ENCODE assay signal across 29 cellular contexts in the genomic region with DNA sequence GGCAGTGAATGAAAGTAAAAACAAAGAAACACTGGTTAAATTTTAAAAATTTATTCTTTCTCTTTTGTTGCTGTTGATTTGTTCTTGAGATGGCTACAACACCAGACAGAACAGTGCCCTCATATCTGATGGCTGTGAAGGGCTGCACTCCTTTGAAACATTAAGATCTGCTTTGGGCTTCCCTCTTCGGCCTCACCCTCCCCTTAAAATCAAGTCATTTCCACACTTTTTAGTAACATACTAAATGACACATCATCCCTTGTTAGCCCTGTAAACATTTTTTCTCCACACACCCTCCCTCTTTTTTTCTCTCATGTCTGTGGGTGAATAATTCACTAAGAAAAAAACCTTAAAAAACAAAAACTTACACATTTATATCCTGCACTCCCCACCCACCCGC. TPM values are rescaled to one million over a fixed set of nuclear protein-coding genes. Genes with fewer than 3 reads are reported as not detected.
DNase-seq lines count a peak whose midpoint lies in the region; ATAC-seq, FAIRE-seq and TF ChIP-seq lines count a peak whose summit lies in the region.
"Had no signal": no experiment of that assay in that cellular context is flagged by ENCODE, and none has a peak within 500 bp of the region (broad histone marks: within the 10 kb centered on the region; RNA-seq: fewer than 3 reads in every experiment).

No MANE protein-coding gene starts in this region.

- H3K9me2 ChIP-seq in GM23338 (ENCODE audit: insufficient read depth), result no peaks in the 10 kb centered on the region
- no peaks in the 10 kb centered on the region for H3K9me2 ChIP-seq in OCI-LY7 (ENCODE audit: insufficient read depth, low read length)
- no peaks in the 10 kb centered on the region for H3K9me2 ChIP-seq in hepatocyte (replicated peaks; ENCODE audit: insufficient read depth)

- H4K20me1 ChIP-seq in GM23338 (replicated peaks; ENCODE audit: insufficient read depth) (peaks cover 5% of the 10 kb centered on the region; the same call in 1 of the 2 replicates), OCI-LY7 (ENCODE audit: insufficient read depth, low read length) (no peaks in the 10 kb centered on the region), hepatocyte (ENCODE audit: insufficient read depth, poor library complexity, severe bottlenecking) (no peaks in the 10 kb centered on the region)

- DNase-seq in activated CD4-positive, alpha-beta memory T cell treated with anti-CD3 and anti-CD28 coated beads for 36 hours, result no peak
- no peak for DNase-seq in activated CD4-positive, alpha-beta memory T cell treated with anti-CD3 and anti-CD28 coated beads, Interleukin-2, amount 10 ng/mL, durations not matched to agents 7 days and 5 days
- DNase-seq in GM23338 (ENCODE audit: low spot score), result no peak
- DNase-seq in OCI-LY7 (ENCODE audit: low spot score), result no peak
- no peak for DNase-seq in naive B cell
- no peak for DNase-seq in DMS79 (lab: John Stamatoyannopoulos, UW)
- DNase-seq in pancreas, result no peak
- no peak for DNase-seq in hepatocyte (ENCODE audit: low spot score)
- DNase-seq: 8988T; activated CD4-positive, alpha-beta T cell treated with anti-CD3 and anti-CD28 coated beads, Interleukin-2, amount 10 ng/mL, durations not matched to agents 7 days and 5 days; activated effector memory CD4-positive, alpha-beta T cell treated with anti-CD3 and anti-CD28 coated beads, Interleukin-2, amount 50 U/mL, for 16 hours; activated naive CD8-positive, alpha-beta T cell treated with anti-CD3 and anti-CD28 coated beads, Interleukin-2, amount 10 ng/mL, durations not matched to agents 7 days and 5 days; aorta; effector CD8-positive, alpha-beta T cell; Karpas-422; left colon; mesenchymal stem cell; NCI-H1436 treated with DMSO at 0.1 percent for 48 hours; NCI-H226; NCI-H526 treated with DMSO at 0.1 percent for 48 hours; SIG-M5; stimulated activated naive CD8-positive, alpha-beta T cell treated with anti-CD3 and anti-CD28 coated beads, Interleukin-15, amount 100 ng/mL, for 72 hours had no signal

- peak overlapping the region; percentile 50 for H3K27ac Mint-ChIP-seq in activated CD4-positive, alpha-beta memory T cell treated with anti-CD3 and anti-CD28 coated beads for 36 hours
- no peak overlapping the region for H3K27ac Mint-ChIP-seq in activated CD4-positive, alpha-beta memory T cell treated with anti-CD3 and anti-CD28 coated beads, Interleukin-2, amount 10 ng/mL, durations not matched to agents 7 days and 5 days
- H3K27ac Mint-ChIP-seq in GM23338 (no peak overlapping the region), naive B cell (peak overlapping the region; percentile 88 to 100 (median 97))
- H3K27ac Mint-ChIP-seq: activated CD4-positive, alpha-beta T cell treated with anti-CD3 and anti-CD28 coated beads, Interleukin-2, amount 10 ng/mL, durations not matched to agents 7 days and 5 days; activated naive CD8-positive, alpha-beta T cell treated with anti-CD3 and anti-CD28 coated beads, Interleukin-2, amount 10 ng/mL, durations not matched to agents 7 days and 5 days; neural progenitor cell had no signal

- no peak overlapping the region for H2AFZ ChIP-seq in GM23338
- H2AFZ ChIP-seq in OCI-LY7 (ENCODE audit: low read length), result no peak overlapping the region
- no peak overlapping the region for H2AFZ ChIP-seq in hepatocyte
- H2AFZ ChIP-seq: neural progenitor cell, parathyroid adenoma had no signal

- 0 out of 2 replicates have a peak overlapping the region, but pooled peaks have one; percentile 27 for H3K27ac ChIP-seq in GM23338 (ENCODE audit: low read depth)
- H3K27ac ChIP-seq in OCI-LY7 (ENCODE audit: low read depth, low read length, poor library complexity, severe bottlenecking), result peak overlapping the region; percentile 87
- no peak overlapping the region for H3K27ac ChIP-seq in pancreas
- H3K27ac ChIP-seq in hepatocyte, result no peak overlapping the region
- H3K27ac ChIP-seq: neural progenitor cell, parathyroid adenoma, thoracic aorta had no signal

- H3K4me1 ChIP-seq in GM23338 (ENCODE audit: insufficient read depth), result peaks cover 30% of the 10 kb centered on the region
- peaks cover 42% of the 10 kb centered on the region for H3K4me1 ChIP-seq in OCI-LY7 (ENCODE audit: insufficient read depth, low read length, poor library complexity, severe bottlenecking)
- H3K4me1 ChIP-seq in pancreas, result no peaks in the 10 kb centered on the region
- no peaks in the 10 kb centered on the region for H3K4me1 ChIP-seq in hepatocyte (ENCODE audit: insufficient read depth)
- H3K4me1 ChIP-seq: neural progenitor cell had no signal

- peaks cover 6% of the 10 kb centered on the region; the same call in 1 of the 2 replicates for H3K36me3 ChIP-seq in GM23338 (ENCODE audit: insufficient read depth)
- peaks cover 89% of the 10 kb centered on the region for H3K36me3 ChIP-seq in OCI-LY7 (ENCODE audit: insufficient read depth, low read length)
- H3K36me3 ChIP-seq in pancreas, result peaks cover 0 to 15% (median 5%) of the 10 kb centered on the region in 3 donors
- no peaks in the 10 kb centered on the region for H3K36me3 ChIP-seq in hepatocyte (replicated peaks; ENCODE audit: insufficient read depth, low read depth)
- H3K36me3 ChIP-seq: neural progenitor cell had no signal

- H3K79me2 ChIP-seq in GM23338 (replicated peaks; ENCODE audit: insufficient read depth), result no peaks in the 10 kb centered on the region
- no peaks in the 10 kb centered on the region for H3K79me2 ChIP-seq in OCI-LY7 (ENCODE audit: insufficient read depth, low read depth, low read length)
- no peaks in the 10 kb centered on the region for H3K79me2 ChIP-seq in hepatocyte
- H3K79me2 ChIP-seq: parathyroid adenoma had no signal

- H3K4me2 ChIP-seq in GM23338, result no peak overlapping the region
- peak overlapping the region; percentile 17; the same call in 1 of the 2 replicates for H3K4me2 ChIP-seq in OCI-LY7 (ENCODE audit: low read length)
- H3K4me2 ChIP-seq in hepatocyte, result no peak overlapping the region
- H3K4me2 ChIP-seq: neural progenitor cell had no signal

- no peaks in the 10 kb centered on the region; the same call in 1 of the 2 replicates for H3F3A ChIP-seq in GM23338 (replicated peaks; ENCODE audit: low read depth)

- no peaks in the 10 kb centered on the region for H3K9me3 ChIP-seq in OCI-LY7 (ENCODE audit: low read length)
- no peaks in the 10 kb centered on the region for H3K9me3 ChIP-seq in pancreas
- no peaks in the 10 kb centered on the region for H3K9me3 ChIP-seq in hepatocyte (ENCODE audit: low read depth)
- H3K9me3 ChIP-seq: thoracic aorta had no signal

- intact Hi-C loops in activated CD4-positive, alpha-beta memory T cell treated with anti-CD3 and anti-CD28 coated beads for 36 hours (cut with micrococcal nuclease), result loop anchor here (1.0 kb wide), 1 partner anchor 8 kb away; no protein-coding TSS in a partner anchor
- intact Hi-C loops in OCI-LY7 (cut with micrococcal nuclease; ENCODE audit: unreplicated experiment), result no loop called here
- intact Hi-C loops in pancreas (cut with DNase I), result no loop called here

- WGBS in pancreas, 2 donors, result 91 to 97% methylated on average over 2 of the region's 2 CpGs
- 89% methylated on average over 2 of the region's 2 CpGs for WGBS in hepatocyte (ENCODE audit: low lambda C conversion rate, missing lambda C conversion rate)

- BruUV-seq in OCI-LY7 (replicated peaks; lab: Mats Ljungman, UMichigan), result no TSS peak

- H3K4me3 Mint-ChIP-seq in activated CD4-positive, alpha-beta memory T cell treated with anti-CD3 and anti-CD28 coated beads for 36 hours, result no peak overlapping the region
- H3K4me3 Mint-ChIP-seq in activated CD4-positive, alpha-beta memory T cell treated with anti-CD3 and anti-CD28 coated beads, Interleukin-2, amount 10 ng/mL, durations not matched to agents 7 days and 5 days, result no peak overlapping the region
- H3K4me3 Mint-ChIP-seq in GM23338 (no peak overlapping the region), naive B cell (peak overlapping the region in 2 of 8 donors; percentile 44 to 53)
- H3K4me3 Mint-ChIP-seq: activated CD4-positive, alpha-beta T cell treated with anti-CD3 and anti-CD28 coated beads, Interleukin-2, amount 10 ng/mL, durations not matched to agents 7 days and 5 days; activated naive CD8-positive, alpha-beta T cell treated with anti-CD3 and anti-CD28 coated beads, Interleukin-2, amount 10 ng/mL, durations not matched to agents 7 days and 5 days; neural progenitor cell; stimulated activated naive CD8-positive, alpha-beta T cell treated with anti-CD3 and anti-CD28 coated beads, Interleukin-15, amount 100 ng/mL, for 72 hours had no signal

- CTCF ChIA-PET in activated CD4-positive, alpha-beta memory T cell treated with anti-CD3 and anti-CD28 coated beads for 36 hours (lab: Charles Lee), result interaction anchor here (0.6 to 1.1 kb wide), 3 partner anchors 8 to 138 kb away, joined by 3 to 4 read pairs (median 4); no protein-coding TSS in a partner anchor
- CTCF ChIA-PET in activated CD4-positive, alpha-beta memory T cell treated with anti-CD3 and anti-CD28 coated beads, Interleukin-2, amount 10 ng/mL, durations not matched to agents 7 days and 5 days (lab: Charles Lee), result interaction anchor here (0.6 kb wide), 1 partner anchor 1005 kb away, joined by 3 read pairs; no protein-coding TSS in a partner anchor
- CTCF ChIA-PET in OCI-LY7 (lab: Charles Lee; ENCODE audit: unreplicated experiment), result interaction anchor here (1.0 to 2.4 kb wide), 2 partner anchors 9 to 14 kb away, joined by 3 to 11 read pairs; no protein-coding TSS in a partner anchor

- FAIRE-seq in pancreas (lab: Jason Lieb, UNC), result no peak
- FAIRE-seq: colon, H54 had no signal

- H3K27me3 Mint-ChIP-seq in activated CD4-positive, alpha-beta memory T cell treated with anti-CD3 and anti-CD28 coated beads for 36 hours, result no peaks in the 10 kb centered on the region
- no peaks in the 10 kb centered on the region for H3K27me3 Mint-ChIP-seq in activated CD4-positive, alpha-beta memory T cell treated with anti-CD3 and anti-CD28 coated beads, Interleukin-2, amount 10 ng/mL, durations not matched to agents 7 days and 5 days
- peaks cover 12% of the 10 kb centered on the region for H3K27me3 Mint-ChIP-seq in GM23338 (ENCODE audit: insufficient read depth, low read depth, poor library complexity)
- no peaks in the 10 kb centered on the region for H3K27me3 Mint-ChIP-seq in naive B cell
- H3K27me3 Mint-ChIP-seq: activated CD4-positive, alpha-beta T cell treated with anti-CD3 and anti-CD28 coated beads, Interleukin-2, amount 10 ng/mL, durations not matched to agents 7 days and 5 days; activated naive CD8-positive, alpha-beta T cell treated with anti-CD3 and anti-CD28 coated beads, Interleukin-2, amount 10 ng/mL, durations not matched to agents 7 days and 5 days; stimulated activated naive CD8-positive, alpha-beta T cell treated with anti-CD3 and anti-CD28 coated beads, Interleukin-15, amount 100 ng/mL, for 72 hours had no signal

- no peaks in the 10 kb centered on the region for H3K27me3 ChIP-seq in GM23338 (ENCODE audit: insufficient read depth)
- H3K27me3 ChIP-seq in pancreas, result no peaks in the 10 kb centered on the region
- H3K27me3 ChIP-seq in hepatocyte, result no peaks in the 10 kb centered on the region
- H3K27me3 ChIP-seq: neural progenitor cell had no signal

- TF ChIP-seq CTCF in GM23338 (conservative IDR thresholded peaks at IDR 0.05; ENCODE audit: low read depth in 2 of 2), result no peak
- no peak for TF ChIP-seq CTCF in OCI-LY7 (conservative IDR thresholded peaks at IDR 0.05; ENCODE audit: low read length)
- no peak for TF ChIP-seq CTCF in pancreas (IDR thresholded peaks at IDR 0.05)
- no peak for TF ChIP-seq CTCF in hepatocyte (IDR thresholded peaks at IDR 0.05; ENCODE audit: poor library complexity)

- H3K4me3 ChIP-seq in GM23338 (no peak overlapping the region), OCI-LY7 (ENCODE audit: low read depth, low read length, poor library complexity, severe bottlenecking) (no peak overlapping the region), pancreas (no peak overlapping the region), hepatocyte (no peak overlapping the region)
- H3K4me3 ChIP-seq: neural progenitor cell, skin epidermis, thoracic aorta had no signal

- peaks cover 37% of the 10 kb centered on the region for H3K36me3 Mint-ChIP-seq in activated CD4-positive, alpha-beta memory T cell treated with anti-CD3 and anti-CD28 coated beads for 36 hours
- H3K36me3 Mint-ChIP-seq in activated CD4-positive, alpha-beta memory T cell treated with anti-CD3 and anti-CD28 coated beads, Interleukin-2, amount 10 ng/mL, durations not matched to agents 7 days and 5 days (ENCODE audit: low read depth), result peaks cover 66% of the 10 kb centered on the region
- H3K36me3 Mint-ChIP-seq in GM23338 (ENCODE audit: low read depth) (peaks cover 46% of the 10 kb centered on the region), naive B cell (peaks cover 7 to 20% of the 10 kb centered on the region in 2 donors)

- peaks cover 14% of the 10 kb centered on the region for H3K4me1 Mint-ChIP-seq in activated CD4-positive, alpha-beta memory T cell treated with anti-CD3 and anti-CD28 coated beads for 36 hours (ENCODE audit: low read depth)
- no peaks in the 10 kb centered on the region for H3K4me1 Mint-ChIP-seq in activated CD4-positive, alpha-beta memory T cell treated with anti-CD3 and anti-CD28 coated beads, Interleukin-2, amount 10 ng/mL, durations not matched to agents 7 days and 5 days
- H3K4me1 Mint-ChIP-seq in GM23338, result peaks cover 27% of the 10 kb centered on the region
- H3K4me1 Mint-ChIP-seq in naive B cell, result peaks cover 16 to 45% (median 38%) of the 10 kb centered on the region in 3 donors
- H3K4me1 Mint-ChIP-seq: activated CD4-positive, alpha-beta T cell treated with anti-CD3 and anti-CD28 coated beads, Interleukin-2, amount 10 ng/mL, durations not matched to agents 7 days and 5 days; neural progenitor cell had no signal

- no peak for ATAC-seq in GM23338
- ATAC-seq in naive B cell (ENCODE audit: low read depth in 2 of 2), result no peak
- ATAC-seq in pancreas, result no peak
- ATAC-seq: left colon; stimulated activated naive CD8-positive, alpha-beta T cell treated with anti-CD3 and anti-CD28 coated beads, Interleukin-15, amount 100 ng/mL, for 72 hours had no signal

- no peaks in the 10 kb centered on the region for H3K9me3 Mint-ChIP-seq in activated CD4-positive, alpha-beta memory T cell treated with anti-CD3 and anti-CD28 coated beads for 36 hours
- no peaks in the 10 kb centered on the region for H3K9me3 Mint-ChIP-seq in activated CD4-positive, alpha-beta memory T cell treated with anti-CD3 and anti-CD28 coated beads, Interleukin-2, amount 10 ng/mL, durations not matched to agents 7 days and 5 days
- H3K9me3 Mint-ChIP-seq in GM23338 (no peaks in the 10 kb centered on the region), naive B cell (no peaks in the 10 kb centered on the region)
- H3K9me3 Mint-ChIP-seq: activated CD4-positive, alpha-beta T cell treated with anti-CD3 and anti-CD28 coated beads, Interleukin-2, amount 10 ng/mL, durations not matched to agents 7 days and 5 days; activated naive CD8-positive, alpha-beta T cell treated with anti-CD3 and anti-CD28 coated beads, Interleukin-2, amount 10 ng/mL, durations not matched to agents 7 days and 5 days; neural progenitor cell; stimulated activated naive CD8-positive, alpha-beta T cell treated with anti-CD3 and anti-CD28 coated beads, Interleukin-15, amount 100 ng/mL, for 72 hours had no signal

- POLR2A ChIA-PET in activated CD4-positive, alpha-beta memory T cell treated with anti-CD3 and anti-CD28 coated beads for 36 hours (lab: Charles Lee), result interaction anchor here (0.6 kb wide), 1 partner anchor 1237 kb away, joined by 3 read pairs; no protein-coding TSS in a partner anchor
- POLR2A ChIA-PET in activated CD4-positive, alpha-beta memory T cell treated with anti-CD3 and anti-CD28 coated beads, Interleukin-2, amount 10 ng/mL, durations not matched to agents 7 days and 5 days (lab: Charles Lee), result interaction anchor here (0.8 kb wide), 1 partner anchor 8 kb away, joined by 5 read pairs; no protein-coding TSS in a partner anchor
- POLR2A ChIA-PET in OCI-LY7 (lab: Charles Lee), result interaction anchor here (0.6 to 2.6 kb wide), 6 partner anchors 10 to 135 kb away, joined by 3 to 29 read pairs (median 4); no protein-coding TSS in a partner anchor

RNA-seq across cellular contexts. Expression of a gene that starts 16.4 kb away (rescaled TPM):
- total RNA-seq in activated CD4-positive, alpha-beta memory T cell treated with anti-CD3 and anti-CD28 coated beads for 36 hours, result 10 to 100 TPM; 21.7 to 22.9 TPM
- 10 to 100 TPM; 25.5 to 28.6 TPM for total RNA-seq in activated CD4-positive, alpha-beta memory T cell treated with anti-CD3 and anti-CD28 coated beads, Interleukin-2, amount 10 ng/mL, durations not matched to agents 7 days and 5 days
- 1.1 and 3.7 TPM in 2 replicates for total RNA-seq in GM23338 (2014; rRNA removed; shearing (Covaris generic))
- polyA plus RNA-seq in GM23338 (2016; fragmentation: Nextera tagmentation; extraction: Ambion mirVana), result 0.37 and 1.9 TPM in 2 replicates
- total RNA-seq in OCI-LY7 (2014; rRNA removed; shearing (Covaris generic)), result 3.9 and 8.2 TPM in 2 replicates
- total RNA-seq in OCI-LY7 (2022), result 15.8 and 21.9 TPM in 2 replicates
- polyA plus RNA-seq in naive B cell (ENCODE audit: low read depth in 6 of 6), result 10 to 100 TPM; 54.4 to 78.0 (median 58.5) TPM
- 10 to 100 TPM in 1 of 6 donors, 1 to 10 TPM in 5; 3.2 to 12.4 (median 4.3) TPM for total RNA-seq in pancreas
- 1 to 10 TPM; 6.4 to 8.1 TPM for polyA plus RNA-seq in pancreas
- 0.44 and 0.73 TPM in 2 replicates for total RNA-seq in hepatocyte
- polyA plus RNA-seq in hepatocyte, result 0.55 TPM in 1 of 2 replicates, not detected in the other
- total RNA-seq: glomerular endothelial cell had no signal

RNA-seq across cellular contexts. Expression of a gene that starts 43.6 kb away (rescaled TPM):
- under 1 TPM; 0.05 to 0.12 TPM for total RNA-seq in activated CD4-positive, alpha-beta memory T cell treated with anti-CD3 and anti-CD28 coated beads for 36 hours
- under 1 TPM; 0.20 to 0.33 TPM for total RNA-seq in activated CD4-positive, alpha-beta memory T cell treated with anti-CD3 and anti-CD28 coated beads, Interleukin-2, amount 10 ng/mL, durations not matched to agents 7 days and 5 days
- total RNA-seq in GM23338 (2014; rRNA removed; shearing (Covaris generic)), result 0.76 and 1.3 TPM in 2 replicates
- polyA plus RNA-seq in GM23338 (2016; fragmentation: Nextera tagmentation; extraction: Ambion mirVana) (0.99 and 1.1 TPM in 2 replicates), naive B cell (ENCODE audit: low read depth in 6 of 6) (under 1 TPM in 4 of 6 donors, not detected in 2; 0.29 to 0.78 (median 0.37) TPM), pancreas (under 1 TPM; 0.33 to 0.95 TPM), hepatocyte (2.4 and 3.3 TPM in 2 replicates)
- 0.90 and 2.3 TPM in 2 replicates for total RNA-seq in OCI-LY7 (2014; rRNA removed; shearing (Covaris generic))
- total RNA-seq in OCI-LY7 (2022) (1.4 TPM in 2 replicates), pancreas (under 1 TPM; 0.08 to 0.46 (median 0.30) TPM), hepatocyte (0.20 and 0.40 TPM in 2 replicates)

Comparison
In these comparisons a context has a peak if more than half of its experiments do, and no peak if none do; other contexts are left out.
1. H3K27ac Mint-ChIP-seq: peak in activated CD4-positive, alpha-beta memory T cell treated with anti-CD3 and anti-CD28 coated beads for 36 hours (single experiment) and naive B cell (6 of 6); none in activated CD4-positive, alpha-beta memory T cell treated with anti-CD3 and anti-CD28 coated beads, Interleukin-2, amount 10 ng/mL, durations not matched to agents 7 days and 5 days (single experiment) and GM23338 (single experiment).
2. H3K27ac ChIP-seq: peak in GM23338 (single experiment) and OCI-LY7 (single experiment); none in pancreas (0 of 4) and hepatocyte (single experiment).